Comparison of ENCODE assay signal across 10 cellular contexts in the genomic region with DNA sequence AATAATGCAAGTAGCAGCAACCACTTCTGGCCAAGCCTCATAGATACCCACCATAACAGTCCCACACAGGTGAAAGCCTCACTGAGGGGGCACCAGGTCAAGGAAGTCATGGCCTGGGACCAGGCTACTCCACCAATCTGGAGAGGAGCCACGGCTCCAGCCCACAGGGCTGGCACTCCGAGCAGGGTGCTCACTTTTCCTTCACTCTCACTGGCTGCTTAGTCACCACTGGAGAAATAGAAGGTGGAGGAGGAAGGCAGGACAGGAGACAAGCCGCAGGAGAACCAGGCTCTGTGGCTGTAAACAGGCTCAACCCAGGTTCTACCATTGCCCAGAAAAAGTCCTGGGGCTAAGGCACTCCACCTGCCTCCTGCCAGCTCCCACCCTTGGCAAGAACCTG. TPM values are rescaled to one million over a fixed set of nuclear protein-coding genes. Genes with fewer than 3 reads are reported as not detected.
DNase-seq lines count a peak whose midpoint lies in the region; ATAC-seq, FAIRE-seq and TF ChIP-seq lines count a peak whose summit lies in the region.
"Had no signal": no experiment of that assay in that cellular context is flagged by ENCODE, and none has a peak within 500 bp of the region (broad histone marks: within the 10 kb centered on the region; RNA-seq: fewer than 3 reads in every experiment).

No MANE protein-coding gene starts in this region.

- DNase-seq in A549 (ENCODE audit: low read depth in 1 of 2, low spot score in 1 of 2) (no peak), HT1080 (ENCODE audit: low read depth) (peak; percentile 48), K562 (ENCODE audit: extremely low read depth in 1 of 4, low spot score in 3 of 4) (no peak), NCI-H345 treated with DMSO at 0.1 percent for 48 hours (lab: John Stamatoyannopoulos, UW; ENCODE audit: unreplicated experiment) (no peak), HK-2 (ENCODE audit: unreplicated experiment) (no peak), NOMO-1 treated with dmso at 0.1 percent for 144 hours (lab: John Stamatoyannopoulos, UW; ENCODE audit: unreplicated experiment) (no peak)
- DNase-seq: hippocampal formation, NCI-H187 treated with DMSO at 0.1 percent for 48 hours had no signal

- 44% methylated on average over 2 of the region's 3 CpGs for WGBS in A549 (ENCODE audit: missing lambda C conversion rate)
- WGBS in K562 (ENCODE audit: insufficient coverage, low coverage, missing lambda C conversion rate): 25% methylated on average over 3 of the region's 3 CpGs
- WGBS in mesodermal cell (ENCODE audit: insufficient coverage in 2 of 2), 2 experiments: 76 to 100% methylated on average over 1 to 2 of the region's 3 CpGs

- H3K27me3 ChIP-seq in K562 (ENCODE audit: control insufficient read depth in 2 of 2, insufficient read depth in 2 of 2, low read length in 2 of 2): no peaks in the 10 kb centered on the region

- H3K4me3 ChIP-seq in A549 (peak overlapping the region; percentile 93), K562 (peak overlapping the region; percentile 87; the same call in 1 of the 2 replicates), mesodermal cell (ENCODE audit: extremely low read depth, insufficient read depth, low read length, poor library complexity, severe bottlenecking) (peak overlapping the region; percentile 67)

- H3K9ac ChIP-seq in K562 (ENCODE audit: insufficient read depth in 1 of 2, low read depth in 2 of 2, low read length in 2 of 2): peak overlapping the region; percentile 95 to 98

- H3K79me2 ChIP-seq in K562 (ENCODE audit: control insufficient read depth, insufficient read depth, low read length): peaks cover 20% of the 10 kb centered on the region

- in situ Hi-C loops in K562 (cut with MboI): no loop called here

- H2AFZ ChIP-seq in K562 (ENCODE audit: low read depth, low read length): no peak overlapping the region

- ATAC-seq in A549 (no peak), K562 (no peak), GM19023 (IDR thresholded peaks at IDR 0.05; ENCODE audit: unreplicated experiment) (no peak)

- H3K4me1 ChIP-seq in A549 (peaks cover 14% of the 10 kb centered on the region), K562 (replicated peaks in 1 of 2; ENCODE audit: control insufficient read depth in 2 of 2, insufficient read depth in 2 of 2, low read length in 2 of 2) (peaks cover 9 to 40% of the 10 kb centered on the region in 2 experiments; a peak in 4 of 5 replicates), mesodermal cell (ENCODE audit: control insufficient read depth, insufficient read depth, low read length, poor library complexity, severe bottlenecking) (peaks cover 6% of the 10 kb centered on the region)

- H3K36me3 ChIP-seq in K562 (ENCODE audit: control insufficient read depth, insufficient read depth, low read length) (peaks cover 51% of the 10 kb centered on the region), mesodermal cell (ENCODE audit: control insufficient read depth, insufficient read depth, low read length) (peaks cover 79% of the 10 kb centered on the region)

- H3K4me2 ChIP-seq in A549 (peak overlapping the region; percentile 93), K562 (ENCODE audit: insufficient read depth, low read length) (peak overlapping the region; percentile 100)

- POLR2A ChIA-PET in A549 (lab: Yijun Ruan, JAX) (no interaction called here), K562 (lab: Yijun Ruan, JAX) (no interaction called here)

- TF ChIP-seq EP300 in A549 (IDR thresholded peaks at IDR 0.05): no peak
- TF ChIP-seq EP300 in K562 (IDR thresholded peaks at IDR 0.05; ENCODE audit: low read length): no peak

- CTCF ChIA-PET in A549 (lab: Yijun Ruan, JAX): interaction anchor here (1.7 kb wide), 1 partner anchor 25 kb away, joined by 7 read pairs; no protein-coding TSS in a partner anchor
- CTCF ChIA-PET in K562 (lab: Yijun Ruan, JAX; ENCODE audit: low intra/inter-chr PET ratio): no interaction called here

- intact Hi-C loops in K562 (cut with micrococcal nuclease): no loop called here

- H3K9me3 ChIP-seq in A549: no peaks in the 10 kb centered on the region
- no peaks in the 10 kb centered on the region for H3K9me3 ChIP-seq in K562 (replicated peaks; ENCODE audit: control insufficient read depth, insufficient read depth, low read depth, low read length)
- H3K9me3 ChIP-seq in mesodermal cell (ENCODE audit: control insufficient read depth, low read length): no peaks in the 10 kb centered on the region

- no peaks in the 10 kb centered on the region for H4K20me1 ChIP-seq in K562 (replicated peaks; ENCODE audit: control insufficient read depth, insufficient read depth, low read length)

- TF ChIP-seq CTCF in A549 (IDR thresholded peaks at IDR 0.05) (no peak), K562 (IDR thresholded peaks at IDR 0.05 in 2 of 3, conservative IDR thresholded peaks at IDR 0.05 in 1 of 3; ENCODE audit: insufficient read depth in 2 of 3, low read depth in 1 of 3, low read length in 3 of 3) (no peak)

- TF ChIP-seq RAD21 in A549 (conservative IDR thresholded peaks at IDR 0.05 in 1 of 2, IDR thresholded peaks at IDR 0.05 in 1 of 2) (no peak), K562 (CRISPR knock-in tag; conservative IDR thresholded peaks at IDR 0.05 in 1 of 2, IDR thresholded peaks at IDR 0.05 in 1 of 2) (no peak)

- no peak for TF ChIP-seq POLR2A in A549 (IDR thresholded peaks at IDR 0.05; ENCODE audit: low read length)
- TF ChIP-seq POLR2A in K562 (conservative IDR thresholded peaks at IDR 0.05): no peak

- no peak for FAIRE-seq in A549 (lab: Jason Lieb, UNC)
- FAIRE-seq in K562 (lab: Jason Lieb, UNC): no peak

- BruUV-seq in K562 (replicated peaks; lab: Mats Ljungman, UMichigan): no TSS peak

- H3K9me1 ChIP-seq in K562 (ENCODE audit: control insufficient read depth, insufficient read depth, low read length): no peaks in the 10 kb centered on the region

- H3K27ac ChIP-seq in A549 (peak overlapping the region; percentile 93 to 99; a peak in 4 of 6 replicates), K562 (ENCODE audit: extremely low read depth, low read depth, low read length) (peak overlapping the region; percentile 97; the same call in 2 of the 3 replicates), mesodermal cell (ENCODE audit: low read depth, low read length, severe bottlenecking) (no peak overlapping the region)

RNA-seq across cellular contexts. Expression of gene USP19, which starts 1.2 kb away (rescaled TPM):
- 28.8 and 30.5 TPM in 2 replicates for polyA plus RNA-seq in A549 (2011; rRNA removed)
- polyA plus RNA-seq in A549 (2012; cell fraction: cytosol; rRNA removed): 36.1 and 40.8 TPM in 2 replicates
- polyA plus RNA-seq in A549 (2012; cell fraction: nucleus; rRNA removed): 81.8 and 95.2 TPM in 2 replicates
- 20.1 to 21.6 TPM (median 21.2 TPM) in 3 replicates for polyA plus RNA-seq in A549 (2017; fragmentation: RNase III; extraction: RNeasy Plus Mini Kit Qiagen cat#74134 plus additional on column Dnase treatment)
- polyA minus RNA-seq in A549 (2011; rRNA and poly(A)+ RNA removed): 97.5 and 102 TPM in 2 replicates
- total RNA-seq in HT1080 (2014; rRNA removed; shearing (Covaris generic)): 76.4 and 77.3 TPM in 2 replicates
- 41.8 and 45.5 TPM in 2 replicates for polyA plus RNA-seq in HT1080 (2015; cell fraction: cytosol; rRNA removed)
- 129 and 136 TPM in 2 replicates for polyA plus RNA-seq in HT1080 (2015; cell fraction: nucleus; rRNA removed)
- 72.0 and 145 TPM in 2 replicates for total RNA-seq in K562 (2011; cell fraction: chromatin; rRNA removed; ENCODE audit: low replicate concordance)
- total RNA-seq in K562 (2011; cell fraction: nucleolus; rRNA removed): 82.7 and 95.3 TPM in 2 replicates
- 51.1 and 55.9 TPM in 2 replicates for total RNA-seq in K562 (2011; cell fraction: nucleoplasm; rRNA removed)
- total RNA-seq in K562 (2014; rRNA removed): 38.1 and 42.0 TPM in 2 replicates
- total RNA-seq in K562 (2014; rRNA removed; fragmentation: Illumina TruSeq; extraction: Trizol): 15.5 and 20.0 TPM in 2 replicates
- total RNA-seq in K562 (2015; rRNA removed; fragmentation: Illumina TruSeq; extraction: Trizol): 20.8 and 25.2 TPM in 2 replicates
- total RNA-seq in K562 (2021): 64.7 and 65.9 TPM in 2 replicates
- polyA plus RNA-seq in K562 (2011; rRNA removed): 36.9 and 43.3 TPM in 2 replicates
- polyA plus RNA-seq in K562 (2011; cell fraction: cytosol; rRNA removed): 29.8 and 52.3 TPM in 2 replicates
- polyA plus RNA-seq in K562 (2011; cell fraction: nucleus; rRNA removed): 124 and 151 TPM in 2 replicates
- polyA plus RNA-seq in K562 (2012): 32.1 and 45.6 TPM in 2 replicates
- 34.9 and 37.6 TPM in 2 replicates for polyA plus RNA-seq in K562 (2014; fragmentation: Illumina TruSeq; extraction: Trizol)
- under 1 TPM; 0.24 to 0.43 TPM for polyA plus RNA-seq in K562 (2014; fragmentation: Nextera tagmentation; extraction: Ambion mirVana)
- polyA plus RNA-seq in K562 (2014; rRNA removed): 37.9 and 47.7 TPM in 2 replicates
- 61.0 and 69.3 TPM in 2 replicates for polyA minus RNA-seq in K562 (2011; rRNA and poly(A)+ RNA removed)
- polyA minus RNA-seq in K562 (2011; cell fraction: cytosol; rRNA and poly(A)+ RNA removed): 30.9 and 34.9 TPM in 2 replicates
- polyA minus RNA-seq in K562 (2011; cell fraction: nucleus; rRNA and poly(A)+ RNA removed): 32.2 and 36.4 TPM in 2 replicates
- polyA plus RNA-seq in mesodermal cell (2013, experiment 1 of 2): 38.8 TPM
- 33.9 TPM for polyA plus RNA-seq in mesodermal cell (2013, experiment 2 of 2)

RNA-seq across cellular contexts. Expression of gene LAMB2, which starts 13.4 kb away (rescaled TPM):
- polyA plus RNA-seq in A549 (2011; rRNA removed) (146 and 238 TPM in 2 replicates), A549 (2017; fragmentation: RNase III; extraction: RNeasy Plus Mini Kit Qiagen cat#74134 plus additional on column Dnase treatment) (74.5 to 95.5 TPM (median 87.3 TPM) in 3 replicates), K562 (2011; rRNA removed) (19.9 and 39.0 TPM in 2 replicates), K562 (2014; fragmentation: Illumina TruSeq; extraction: Trizol) (17.2 and 18.4 TPM in 2 replicates), K562 (2014; fragmentation: Nextera tagmentation; extraction: Ambion mirVana) (1 to 10 TPM; 1.4 to 3.0 TPM), K562 (2014; rRNA removed) (22.8 and 26.0 TPM in 2 replicates)
- polyA plus RNA-seq in A549 (2012; cell fraction: cytosol; rRNA removed): 96.4 and 102 TPM in 2 replicates
- 812 and 862 TPM in 2 replicates for polyA plus RNA-seq in A549 (2012; cell fraction: nucleus; rRNA removed)
- 242 and 345 TPM in 2 replicates for polyA minus RNA-seq in A549 (2011; rRNA and poly(A)+ RNA removed)
- 96.4 and 98.1 TPM in 2 replicates for total RNA-seq in HT1080 (2014; rRNA removed; shearing (Covaris generic))
- polyA plus RNA-seq in HT1080 (2015; cell fraction: cytosol; rRNA removed): 18.0 and 20.7 TPM in 2 replicates
- polyA plus RNA-seq in HT1080 (2015; cell fraction: nucleus; rRNA removed): 437 and 482 TPM in 2 replicates
- total RNA-seq in K562 (2011; cell fraction: chromatin; rRNA removed; ENCODE audit: low replicate concordance): 150 and 415 TPM in 2 replicates
- 171 and 192 TPM in 2 replicates for total RNA-seq in K562 (2011; cell fraction: nucleolus; rRNA removed)
- total RNA-seq in K562 (2011; cell fraction: nucleoplasm; rRNA removed): 123 and 131 TPM in 2 replicates
- total RNA-seq in K562 (2014; rRNA removed) (11.1 and 16.2 TPM in 2 replicates), K562 (2014; rRNA removed; fragmentation: Illumina TruSeq; extraction: Trizol) (4.9 and 6.0 TPM in 2 replicates), K562 (2015; rRNA removed; fragmentation: Illumina TruSeq; extraction: Trizol) (6.4 and 6.7 TPM in 2 replicates), K562 (2021) (17.5 and 17.9 TPM in 2 replicates)
- polyA plus RNA-seq in K562 (2011; cell fraction: cytosol; rRNA removed): 17.5 and 18.1 TPM in 2 replicates
- polyA plus RNA-seq in K562 (2011; cell fraction: nucleus; rRNA removed): 458 and 581 TPM in 2 replicates
- polyA plus RNA-seq in K562 (2012): 23.7 and 43.7 TPM in 2 replicates
- polyA minus RNA-seq in K562 (2011; rRNA and poly(A)+ RNA removed): 20.4 and 20.6 TPM in 2 replicates
- 13.8 and 22.3 TPM in 2 replicates for polyA minus RNA-seq in K562 (2011; cell fraction: cytosol; rRNA and poly(A)+ RNA removed)
- polyA minus RNA-seq in K562 (2011; cell fraction: nucleus; rRNA and poly(A)+ RNA removed): 29.9 and 34.7 TPM in 2 replicates
- 221 TPM for polyA plus RNA-seq in mesodermal cell (2013, experiment 1 of 2)
- polyA plus RNA-seq in mesodermal cell (2013, experiment 2 of 2): 188 TPM

RNA-seq across cellular contexts. Expression of gene QARS1, which starts 14.9 kb away (rescaled TPM):
- polyA plus RNA-seq in A549 (2011; rRNA removed): 118 and 196 TPM in 2 replicates
- polyA plus RNA-seq in A549 (2012; cell fraction: cytosol; rRNA removed): 162 and 199 TPM in 2 replicates
- polyA plus RNA-seq in A549 (2012; cell fraction: nucleus; rRNA removed): 708 and 819 TPM in 2 replicates
- polyA plus RNA-seq in A549 (2017; fragmentation: RNase III; extraction: RNeasy Plus Mini Kit Qiagen cat#74134 plus additional on column Dnase treatment): 157 to 166 TPM (median 164 TPM) in 3 replicates
- 235 and 239 TPM in 2 replicates for polyA minus RNA-seq in A549 (2011; rRNA and poly(A)+ RNA removed)
- 233 and 324 TPM in 2 replicates for total RNA-seq in HT1080 (2014; rRNA removed; shearing (Covaris generic))
- 166 and 176 TPM in 2 replicates for polyA plus RNA-seq in HT1080 (2015; cell fraction: cytosol; rRNA removed)
- 533 and 557 TPM in 2 replicates for polyA plus RNA-seq in HT1080 (2015; cell fraction: nucleus; rRNA removed)
- 244 and 492 TPM in 2 replicates for total RNA-seq in K562 (2011; cell fraction: chromatin; rRNA removed; ENCODE audit: low replicate concordance)
- total RNA-seq in K562 (2011; cell fraction: nucleolus; rRNA removed): 317 and 343 TPM in 2 replicates
- 254 and 266 TPM in 2 replicates for total RNA-seq in K562 (2011; cell fraction: nucleoplasm; rRNA removed)
- total RNA-seq in K562 (2014; rRNA removed): 273 and 315 TPM in 2 replicates
- 146 and 170 TPM in 2 replicates for total RNA-seq in K562 (2014; rRNA removed; fragmentation: Illumina TruSeq; extraction: Trizol)
- 176 TPM in 2 replicates for total RNA-seq in K562 (2015; rRNA removed; fragmentation: Illumina TruSeq; extraction: Trizol)
- total RNA-seq in K562 (2021): 297 and 298 TPM in 2 replicates
- polyA plus RNA-seq in K562 (2011; rRNA removed): 148 and 237 TPM in 2 replicates
- 380 and 435 TPM in 2 replicates for polyA plus RNA-seq in K562 (2011; cell fraction: cytosol; rRNA removed)
- polyA plus RNA-seq in K562 (2011; cell fraction: nucleus; rRNA removed): 784 and 828 TPM in 2 replicates
- polyA plus RNA-seq in K562 (2012): 296 and 574 TPM in 2 replicates
- 305 and 381 TPM in 2 replicates for polyA plus RNA-seq in K562 (2014; fragmentation: Illumina TruSeq; extraction: Trizol)
- polyA plus RNA-seq in K562 (2014; fragmentation: Nextera tagmentation; extraction: Ambion mirVana): 100 to 1,000 TPM; 230 to 310 TPM
- polyA plus RNA-seq in K562 (2014; rRNA removed): 249 and 307 TPM in 2 replicates
- 102 and 120 TPM in 2 replicates for polyA minus RNA-seq in K562 (2011; rRNA and poly(A)+ RNA removed)
- 130 and 143 TPM in 2 replicates for polyA minus RNA-seq in K562 (2011; cell fraction: cytosol; rRNA and poly(A)+ RNA removed)
- polyA minus RNA-seq in K562 (2011; cell fraction: nucleus; rRNA and poly(A)+ RNA removed): 162 and 207 TPM in 2 replicates
- 284 TPM for polyA plus RNA-seq in mesodermal cell (2013, experiment 1 of 2)
- polyA plus RNA-seq in mesodermal cell (2013, experiment 2 of 2): 241 TPM

RNA-seq across cellular contexts. Expression of gene QRICH1, which starts 25.6 kb away (rescaled TPM):
- 53.8 and 76.2 TPM in 2 replicates for polyA plus RNA-seq in A549 (2011; rRNA removed)
- polyA plus RNA-seq in A549 (2012; cell fraction: cytosol; rRNA removed): 45.0 and 55.8 TPM in 2 replicates
- 126 and 151 TPM in 2 replicates for polyA plus RNA-seq in A549 (2012; cell fraction: nucleus; rRNA removed)
- polyA plus RNA-seq in A549 (2017; fragmentation: RNase III; extraction: RNeasy Plus Mini Kit Qiagen cat#74134 plus additional on column Dnase treatment): 40.4 to 47.9 TPM (median 43.6 TPM) in 3 replicates
- polyA minus RNA-seq in A549 (2011; rRNA and poly(A)+ RNA removed): 107 and 109 TPM in 2 replicates
- total RNA-seq in HT1080 (2014; rRNA removed; shearing (Covaris generic)): 69.9 and 100 TPM in 2 replicates
- polyA plus RNA-seq in HT1080 (2015; cell fraction: cytosol; rRNA removed): 60.4 and 62.8 TPM in 2 replicates
- 168 and 229 TPM in 2 replicates for polyA plus RNA-seq in HT1080 (2015; cell fraction: nucleus; rRNA removed)
- 127 and 202 TPM in 2 replicates for total RNA-seq in K562 (2011; cell fraction: chromatin; rRNA removed; ENCODE audit: low replicate concordance)
- total RNA-seq in K562 (2011; cell fraction: nucleolus; rRNA removed): 63.0 and 64.2 TPM in 2 replicates
- 84.8 and 85.2 TPM in 2 replicates for total RNA-seq in K562 (2011; cell fraction: nucleoplasm; rRNA removed)
- total RNA-seq in K562 (2014; rRNA removed): 54.6 and 59.0 TPM in 2 replicates
- 56.7 and 67.5 TPM in 2 replicates for total RNA-seq in K562 (2014; rRNA removed; fragmentation: Illumina TruSeq; extraction: Trizol)
- 54.0 and 55.6 TPM in 2 replicates for total RNA-seq in K562 (2015; rRNA removed; fragmentation: Illumina TruSeq; extraction: Trizol)
- 74.3 and 81.7 TPM in 2 replicates for total RNA-seq in K562 (2021)
- 99.2 and 102 TPM in 2 replicates for polyA plus RNA-seq in K562 (2011; rRNA removed)
- 82.0 and 104 TPM in 2 replicates for polyA plus RNA-seq in K562 (2011; cell fraction: cytosol; rRNA removed)
- polyA plus RNA-seq in K562 (2011; cell fraction: nucleus; rRNA removed): 311 and 421 TPM in 2 replicates
- 30.4 and 39.4 TPM in 2 replicates for polyA plus RNA-seq in K562 (2012)
- polyA plus RNA-seq in K562 (2014; fragmentation: Illumina TruSeq; extraction: Trizol): 65.1 and 73.3 TPM in 2 replicates
- 10 to 100 TPM; 20.1 to 20.5 TPM for polyA plus RNA-seq in K562 (2014; fragmentation: Nextera tagmentation; extraction: Ambion mirVana)
- 89.7 and 90.7 TPM in 2 replicates for polyA plus RNA-seq in K562 (2014; rRNA removed)
- 63.1 and 63.9 TPM in 2 replicates for polyA minus RNA-seq in K562 (2011; rRNA and poly(A)+ RNA removed)
- polyA minus RNA-seq in K562 (2011; cell fraction: cytosol; rRNA and poly(A)+ RNA removed): 60.6 and 78.7 TPM in 2 replicates
- 25.0 and 31.7 TPM in 2 replicates for polyA minus RNA-seq in K562 (2011; cell fraction: nucleus; rRNA and poly(A)+ RNA removed)
- 94.6 TPM for polyA plus RNA-seq in mesodermal cell (2013, experiment 1 of 2)
- polyA plus RNA-seq in mesodermal cell (2013, experiment 2 of 2): 92.0 TPM

RNA-seq across cellular contexts. Expression of gene CCDC71, which starts 46.7 kb away (rescaled TPM):
- polyA plus RNA-seq in A549 (2011; rRNA removed) (13.4 and 15.9 TPM in 2 replicates), A549 (2017; fragmentation: RNase III; extraction: RNeasy Plus Mini Kit Qiagen cat#74134 plus additional on column Dnase treatment) (8.1 to 10.0 TPM (median 9.6 TPM) in 3 replicates), K562 (2011; rRNA removed) (14.1 and 15.6 TPM in 2 replicates), K562 (2014; fragmentation: Illumina TruSeq; extraction: Trizol) (17.1 and 20.1 TPM in 2 replicates), K562 (2014; fragmentation: Nextera tagmentation; extraction: Ambion mirVana) (under 1 TPM; 0.13 to 0.31 TPM), K562 (2014; rRNA removed) (19.3 and 21.7 TPM in 2 replicates)
- 18.8 and 22.6 TPM in 2 replicates for polyA plus RNA-seq in A549 (2012; cell fraction: cytosol; rRNA removed)
- 17.3 and 19.4 TPM in 2 replicates for polyA plus RNA-seq in A549 (2012; cell fraction: nucleus; rRNA removed)
- polyA minus RNA-seq in A549 (2011; rRNA and poly(A)+ RNA removed): 29.2 and 38.9 TPM in 2 replicates
- total RNA-seq in HT1080 (2014; rRNA removed; shearing (Covaris generic)): 32.0 and 36.2 TPM in 2 replicates
- polyA plus RNA-seq in HT1080 (2015; cell fraction: cytosol; rRNA removed): 42.6 and 52.0 TPM in 2 replicates
- 26.6 and 31.8 TPM in 2 replicates for polyA plus RNA-seq in HT1080 (2015; cell fraction: nucleus; rRNA removed)
- 13.4 and 54.6 TPM in 2 replicates for total RNA-seq in K562 (2011; cell fraction: chromatin; rRNA removed; ENCODE audit: low replicate concordance)
- 53.7 and 63.5 TPM in 2 replicates for total RNA-seq in K562 (2011; cell fraction: nucleolus; rRNA removed)
- 22.3 and 35.1 TPM in 2 replicates for total RNA-seq in K562 (2011; cell fraction: nucleoplasm; rRNA removed)
- total RNA-seq in K562 (2014; rRNA removed) (14.3 and 24.7 TPM in 2 replicates), K562 (2014; rRNA removed; fragmentation: Illumina TruSeq; extraction: Trizol) (5.6 and 7.4 TPM in 2 replicates), K562 (2015; rRNA removed; fragmentation: Illumina TruSeq; extraction: Trizol) (12.2 and 13.0 TPM in 2 replicates), K562 (2021) (18.4 and 18.7 TPM in 2 replicates)
- polyA plus RNA-seq in K562 (2011; cell fraction: cytosol; rRNA removed): 19.2 and 44.4 TPM in 2 replicates
- polyA plus RNA-seq in K562 (2011; cell fraction: nucleus; rRNA removed): 10.1 and 19.3 TPM in 2 replicates
- 14.7 and 17.3 TPM in 2 replicates for polyA plus RNA-seq in K562 (2012)
- 15.1 and 20.5 TPM in 2 replicates for polyA minus RNA-seq in K562 (2011; rRNA and poly(A)+ RNA removed)
- polyA minus RNA-seq in K562 (2011; cell fraction: cytosol; rRNA and poly(A)+ RNA removed): 12.4 and 16.3 TPM in 2 replicates
- 27.5 and 33.1 TPM in 2 replicates for polyA minus RNA-seq in K562 (2011; cell fraction: nucleus; rRNA and poly(A)+ RNA removed)
- 26.5 TPM for polyA plus RNA-seq in mesodermal cell (2013, experiment 1 of 2)
- polyA plus RNA-seq in mesodermal cell (2013, experiment 2 of 2): 20.6 TPM
